ENCODE assay signal across 9 cellular contexts in genomic region chr19:6412111-6412999, GRCh38. TPM values are rescaled to one million over a fixed set of nuclear protein-coding genes. Genes with fewer than 3 reads are reported as not detected.
DNase-seq lines count a peak whose midpoint lies in the region; ATAC-seq and TF ChIP-seq lines count a peak whose summit lies in the region.
"Had no signal": no experiment of that assay in that cellular context is flagged by ENCODE, and none has a peak within 500 bp of the region (broad histone marks: within the 10 kb centered on the region; RNA-seq: fewer than 3 reads in every experiment).

No MANE protein-coding gene starts in this region.

- H3K4me2 ChIP-seq in parathyroid adenoma (ENCODE audit: low read length) = no peak overlapping the region

- no peaks in the 10 kb centered on the region for H3K27me3 ChIP-seq in parathyroid adenoma (ENCODE audit: control insufficient read depth, insufficient read depth, low read length)

- no peak overlapping the region for H3K4me3 Mint-ChIP-seq in HFFc6
- H3K4me3 Mint-ChIP-seq in activated CD4-positive, alpha-beta T cell treated with anti-CD3 and anti-CD28 coated beads, Interleukin-2, amount 10 ng/mL, durations not matched to agents 24 days and 14 days = no peak overlapping the region

- H3K9me3 Mint-ChIP-seq in HFFc6 = no peaks in the 10 kb centered on the region
- H3K9me3 Mint-ChIP-seq in activated CD4-positive, alpha-beta T cell treated with anti-CD3 and anti-CD28 coated beads, Interleukin-2, amount 10 ng/mL, durations not matched to agents 24 days and 14 days = no peaks in the 10 kb centered on the region

- peak; percentile 21 for ATAC-seq in esophagus mucosa
- ATAC-seq in HG02763 (IDR thresholded peaks at IDR 0.05; ENCODE audit: unreplicated experiment) = no peak
- no peak for ATAC-seq in GM19324 (IDR thresholded peaks at IDR 0.05; ENCODE audit: low FRiP score, unreplicated experiment)
- ATAC-seq in GM19023 (IDR thresholded peaks at IDR 0.05; ENCODE audit: unreplicated experiment) = no peak

- H2AFZ ChIP-seq in parathyroid adenoma = peak overlapping the region; percentile 51

- intact Hi-C loops in activated CD4-positive, alpha-beta T cell treated with anti-CD3 and anti-CD28 coated beads, Interleukin-2, amount 10 ng/mL, durations not matched to agents 24 days and 14 days (cut with micrococcal nuclease) = no loop called here

- H3K4me1 Mint-ChIP-seq in HFFc6 (ENCODE audit: low read depth) = no peaks in the 10 kb centered on the region
- H3K4me1 Mint-ChIP-seq in activated CD4-positive, alpha-beta T cell treated with anti-CD3 and anti-CD28 coated beads, Interleukin-2, amount 10 ng/mL, durations not matched to agents 24 days and 14 days = no peaks in the 10 kb centered on the region

- H3K4me1 ChIP-seq in parathyroid adenoma = peaks cover 19% of the 10 kb centered on the region

- TF ChIP-seq CTCF in HFFc6 (IDR thresholded peaks at IDR 0.05) (peak; percentile 73), parathyroid adenoma (IDR thresholded peaks at IDR 0.05) (peak; percentile 62)

- H3K9me3 ChIP-seq in parathyroid adenoma (ENCODE audit: control insufficient read depth, low read length) = no peaks in the 10 kb centered on the region

- H3K27me3 Mint-ChIP-seq in HFFc6 (ENCODE audit: insufficient read depth) = no peaks in the 10 kb centered on the region
- no peaks in the 10 kb centered on the region for H3K27me3 Mint-ChIP-seq in activated CD4-positive, alpha-beta T cell treated with anti-CD3 and anti-CD28 coated beads, Interleukin-2, amount 10 ng/mL, durations not matched to agents 24 days and 14 days

- DNase-seq in COLO668 (lab: John Stamatoyannopoulos, UW; ENCODE audit: unreplicated experiment) (peak; percentile 59), HFFc6 (no peak)
- peak; percentile 82 for DNase-seq in activated CD4-positive, alpha-beta T cell treated with anti-CD3 and anti-CD28 coated beads, Interleukin-2, amount 10 ng/mL, durations not matched to agents 24 days and 14 days

- H3K27ac Mint-ChIP-seq in HFFc6 = no peak overlapping the region
- no peak overlapping the region for H3K27ac Mint-ChIP-seq in activated CD4-positive, alpha-beta T cell treated with anti-CD3 and anti-CD28 coated beads, Interleukin-2, amount 10 ng/mL, durations not matched to agents 24 days and 14 days

- H3K27ac ChIP-seq in parathyroid adenoma = peak overlapping the region; percentile 83

- no peaks in the 10 kb centered on the region for H3K36me3 ChIP-seq in parathyroid adenoma (ENCODE audit: control insufficient read depth, insufficient read depth, low read length)

- no peak overlapping the region for H3K4me3 ChIP-seq in parathyroid adenoma (ENCODE audit: low read depth, low read length)

- H3K79me2 ChIP-seq in parathyroid adenoma = no peaks in the 10 kb centered on the region

- no peaks in the 10 kb centered on the region for H3K36me3 Mint-ChIP-seq in HFFc6 (ENCODE audit: low read depth)
- H3K36me3 Mint-ChIP-seq in activated CD4-positive, alpha-beta T cell treated with anti-CD3 and anti-CD28 coated beads, Interleukin-2, amount 10 ng/mL, durations not matched to agents 24 days and 14 days (ENCODE audit: low read depth) = peaks cover 27% of the 10 kb centered on the region

- H3K9ac ChIP-seq in parathyroid adenoma = no peak overlapping the region

RNA-seq across cellular contexts. Expression of gene KHSRP, which starts 12.3 kb away (rescaled TPM):
- 100 to 1,000 TPM; 259 to 312 (median 301) TPM for total RNA-seq in HFFc6 (2021; fragmentation: NEBNext Ultra II Directional; extraction: Animal tissue kit (Norgen Biotek cat#: 25700))
- total RNA-seq in activated CD4-positive, alpha-beta T cell treated with anti-CD3 and anti-CD28 coated beads, Interleukin-2, amount 10 ng/mL, durations not matched to agents 24 days and 14 days = 435 and 461 TPM in 2 replicates
- 148 TPM for total RNA-seq in esophagus mucosa

RNA-seq across cellular contexts. Expression of gene GTF2F1, which starts 19.4 kb away (rescaled TPM):
- 10 to 100 TPM; 70.4 to 75.1 (median 71.4) TPM for total RNA-seq in HFFc6 (2021; fragmentation: NEBNext Ultra II Directional; extraction: Animal tissue kit (Norgen Biotek cat#: 25700))
- 60.7 and 63.5 TPM in 2 replicates for total RNA-seq in activated CD4-positive, alpha-beta T cell treated with anti-CD3 and anti-CD28 coated beads, Interleukin-2, amount 10 ng/mL, durations not matched to agents 24 days and 14 days
- total RNA-seq in esophagus mucosa = 32.6 TPM

RNA-seq across cellular contexts. Expression of gene SLC25A41, which starts 21.2 kb away (rescaled TPM):
- total RNA-seq in HFFc6 (2021; fragmentation: NEBNext Ultra II Directional; extraction: Animal tissue kit (Norgen Biotek cat#: 25700)) = not detected
- 0.19 and 0.24 TPM in 2 replicates for total RNA-seq in activated CD4-positive, alpha-beta T cell treated with anti-CD3 and anti-CD28 coated beads, Interleukin-2, amount 10 ng/mL, durations not matched to agents 24 days and 14 days
- total RNA-seq in esophagus mucosa = 0.36 TPM
- total RNA-seq: LHCN-M2 had no signal

RNA-seq across cellular contexts. Expression of gene PSPN, which starts 36.6 kb away (rescaled TPM):
- total RNA-seq in HFFc6 (2021; fragmentation: NEBNext Ultra II Directional; extraction: Animal tissue kit (Norgen Biotek cat#: 25700)) = 1 to 10 TPM; 1.1 to 2.0 (median 1.5) TPM
- 1.5 and 1.8 TPM in 2 replicates for total RNA-seq in activated CD4-positive, alpha-beta T cell treated with anti-CD3 and anti-CD28 coated beads, Interleukin-2, amount 10 ng/mL, durations not matched to agents 24 days and 14 days
- total RNA-seq in esophagus mucosa = 1.5 TPM

RNA-seq across cellular contexts. Expression of gene ALKBH7, which starts 39.8 kb away (rescaled TPM):
- 10 to 100 TPM; 40.8 to 60.7 (median 47.9) TPM for total RNA-seq in HFFc6 (2021; fragmentation: NEBNext Ultra II Directional; extraction: Animal tissue kit (Norgen Biotek cat#: 25700))
- total RNA-seq in activated CD4-positive, alpha-beta T cell treated with anti-CD3 and anti-CD28 coated beads, Interleukin-2, amount 10 ng/mL, durations not matched to agents 24 days and 14 days = 23.9 and 25.0 TPM in 2 replicates
- 74.8 TPM for total RNA-seq in esophagus mucosa
